In the genomic region with DNA sequence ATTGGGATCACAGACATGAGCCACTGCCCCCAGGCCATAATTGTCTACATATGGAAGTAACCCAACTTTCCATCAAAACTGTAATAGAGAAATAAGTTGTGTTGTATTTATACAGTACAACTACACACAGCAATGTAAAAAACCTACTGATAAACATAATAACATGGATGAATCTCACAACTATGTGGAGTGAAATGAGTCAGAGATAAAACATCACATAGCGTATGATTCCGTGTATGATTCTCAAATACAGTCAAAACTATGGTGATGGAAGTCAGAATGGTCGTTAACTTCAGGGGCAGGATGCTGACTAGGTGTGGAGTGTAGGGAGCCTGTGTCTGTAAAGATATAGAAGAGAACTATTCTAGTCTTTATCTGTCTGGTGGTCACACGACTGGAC, we compare ENCODE assay signal across 24 cellular contexts.
"Had no signal": no experiment of that assay in that cellular context is flagged by ENCODE, and none has a peak within 500 bp of the region (broad histone marks: within the 10 kb centered on the region; RNA-seq: fewer than 3 reads in every experiment).

No MANE protein-coding gene starts in this region.

- H3K36me3 ChIP-seq: gastrocnemius medialis, ovary, prostate gland, spleen, thoracic aorta, upper lobe of left lung had no signal

- H3K4me3 ChIP-seq: body of pancreas, gastrocnemius medialis, ovary, prostate gland, spleen, thoracic aorta, upper lobe of left lung had no signal

- H3K27ac ChIP-seq: body of pancreas, gastrocnemius medialis, ovary, prostate gland, spleen, thoracic aorta, upper lobe of left lung had no signal

- ATAC-seq: body of pancreas, gastrocnemius medialis, left ventricle myocardium superior, natural killer cell had no signal

- H3K9me3 ChIP-seq: body of pancreas, gastrocnemius medialis, prostate gland, spleen, thoracic aorta, upper lobe of left lung had no signal

- DNase-seq: activated B cell treated with CpG ODN at 0.5 μM for 24 hours; activated CD4-positive, alpha-beta T cell treated with anti-CD3 and anti-CD28 coated beads for 4 hours; activated CD4-positive, alpha-beta T cell treated with anti-CD3 and anti-CD28 coated beads, Interleukin-2, amount 50 U/mL, for 48 hours; activated effector memory CD4-positive, alpha-beta T cell treated with Interleukin-2 at 50 U/mL for 16 hours; activated naive CD4-positive, alpha-beta T cell treated with anti-CD3 and anti-CD28 coated beads, Interleukin-2, amount 10 ng/mL, durations not matched to agents 7 days and 5 days; activated T-cell treated with anti-CD3 and anti-CD28 coated beads, Interleukin-2, amount 50 U/mL, for 48 hours; amygdala; body of pancreas; caudate nucleus; dermis blood vessel endothelial cell; effector CD8-positive, alpha-beta T cell; gastrocnemius medialis; hippocampal formation; left ventricle myocardium superior; midbrain; natural killer cell; ovary; spleen; stimulated activated CD4-positive, alpha-beta T cell treated with anti-CD3 and anti-CD28 coated beads, Interleukin-4, amount 100 ng/mL, for 1 hour; stimulated activated naive CD4-positive, alpha-beta T cell treated with Interleukin-2 at 50 U/mL for 16 hours; T1000; upper lobe of left lung had no signal
